In the genomic region with DNA sequence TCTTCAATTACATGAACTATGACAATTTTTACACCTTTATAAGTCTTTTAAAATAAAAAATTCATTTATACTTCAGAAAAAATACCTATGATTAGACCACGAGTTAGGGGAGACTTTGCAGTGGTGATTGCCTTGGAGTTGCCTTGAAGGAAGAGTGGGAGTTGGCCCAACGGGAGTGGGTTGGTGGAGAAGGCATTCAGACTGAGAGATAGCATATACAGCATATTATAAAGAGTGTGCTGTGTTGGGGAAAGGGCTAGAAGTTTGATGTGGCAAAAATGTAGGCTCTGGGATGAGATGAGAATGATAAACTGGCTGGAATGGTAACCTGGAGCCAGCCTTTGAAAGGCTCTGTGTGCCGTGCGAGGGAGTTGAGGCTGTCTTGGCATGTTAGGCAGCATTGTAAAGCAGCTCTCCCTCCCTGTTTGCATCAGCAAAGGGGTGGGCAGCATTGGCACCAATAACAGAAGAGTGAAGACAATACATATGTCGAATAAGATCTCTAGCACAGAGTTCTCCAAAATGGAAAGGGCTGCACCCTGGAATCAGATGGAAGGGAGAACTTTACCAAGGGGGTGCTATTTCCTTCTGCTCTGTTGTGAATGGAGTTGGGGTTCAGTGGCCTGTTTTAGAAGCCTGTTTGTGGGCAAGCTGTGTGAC, we compare ENCODE assay signal across 29 cellular contexts. TPM values are rescaled to one million over a fixed set of nuclear protein-coding genes. Genes with fewer than 3 reads are reported as not detected.
DNase-seq lines count a peak whose midpoint lies in the region; ATAC-seq and TF ChIP-seq lines count a peak whose summit lies in the region.
"Had no signal": no experiment of that assay in that cellular context is flagged by ENCODE, and none has a peak within 500 bp of the region (broad histone marks: within the 10 kb centered on the region; RNA-seq: fewer than 3 reads in every experiment).

No MANE protein-coding gene starts in this region.

- CTCF ChIA-PET in GM10248 (lab: Yijun Ruan, JAX), result no interaction called here

- DNase-seq in GM23338 (ENCODE audit: low spot score), result no peak
- DNase-seq in SK-MEL-5 (ENCODE audit: low read depth, low spot score), result peak; percentile 44
- no peak for DNase-seq in neural crest cell (ENCODE audit: low read depth, low spot score)
- DNase-seq in GDM1 (lab: John Stamatoyannopoulos, UW), result no peak
- DNase-seq in GM10248 (ENCODE audit: extremely low spot score), result no peak
- no peak for DNase-seq in DMS79 (lab: John Stamatoyannopoulos, UW)
- DNase-seq: activated CD4-positive, alpha-beta T cell treated with anti-CD3 and anti-CD28 coated beads for 4 hours; activated effector memory CD4-positive, alpha-beta T cell treated with anti-CD3 and anti-CD28 coated beads, Interleukin-2, amount 50 U/mL, for 16 hours; activated naive CD8-positive, alpha-beta T cell treated with anti-CD3 and anti-CD28 coated beads for 36 hours; activated T-cell treated with anti-CD3 and anti-CD28 coated beads, Interleukin-2, amount 50 U/mL, for 1 hour; aorta; caudate nucleus; dermis blood vessel endothelial cell; DMS53; esophagus squamous epithelium; mesenchymal stem cell; MM.1S; NCI-H1417; NCI-H2081 treated with DMSO at 0.1 percent for 48 hours; NCI-H446; retina; SK-N-SH; small intestine; stimulated activated CD4-positive, alpha-beta T cell treated with anti-CD3 and anti-CD28 coated beads, Interleukin-1b, Interleukin-23, amount 100 ng/mL, for 48 hours; stimulated activated CD8-positive, alpha-beta memory T cell treated with anti-CD3 and anti-CD28 coated beads, Interleukin-4, amount 100 ng/mL, for 48 hours; upper lobe of left lung had no signal

- H3F3A ChIP-seq in GM23338 (replicated peaks; ENCODE audit: low read depth), result no peaks in the 10 kb centered on the region

- no peaks in the 10 kb centered on the region for H3K36me3 ChIP-seq in GM23338 (ENCODE audit: insufficient read depth)
- H3K36me3 ChIP-seq: esophagus squamous epithelium, upper lobe of left lung had no signal

- H4K20me1 ChIP-seq in GM23338 (replicated peaks; ENCODE audit: insufficient read depth), result peaks cover 25% of the 10 kb centered on the region

- H2AFZ ChIP-seq in GM23338, result no peak overlapping the region

- no peaks in the 10 kb centered on the region for H3K27me3 ChIP-seq in GM23338 (ENCODE audit: insufficient read depth)
- H3K27me3 ChIP-seq: esophagus squamous epithelium, upper lobe of left lung had no signal

- no peaks in the 10 kb centered on the region for H3K9me2 ChIP-seq in GM23338 (ENCODE audit: insufficient read depth)
- H3K9me2 ChIP-seq: SK-N-SH had no signal

- H3K27ac ChIP-seq in GM23338 (ENCODE audit: low read depth) (0 out of 2 replicates have a peak overlapping the region, but pooled peaks have one; percentile 6), cingulate gyrus (ENCODE audit: low read depth, low read length) (peak overlapping the region; percentile 10)
- H3K27ac ChIP-seq: esophagus squamous epithelium, upper lobe of left lung had no signal

- POLR2A ChIA-PET in GM10248 (lab: Yijun Ruan, JAX), result no interaction called here

- no peaks in the 10 kb centered on the region for H3K9me3 Mint-ChIP-seq in GM23338
- no peaks in the 10 kb centered on the region for H3K9me3 Mint-ChIP-seq in neural crest cell
- H3K9me3 Mint-ChIP-seq: activated naive CD8-positive, alpha-beta T cell treated with anti-CD3 and anti-CD28 coated beads for 36 hours; T-helper 1 cell treated with Interleukin-12 subunit alpha and Interleukin-12 subunit beta and Interleukin-4 antibody, amounts not matched to agents 30 μg/mL and 1 μg/mL, for 36 hours had no signal

- H3K79me2 ChIP-seq in GM23338 (replicated peaks; ENCODE audit: insufficient read depth), result peaks cover 99% of the 10 kb centered on the region

- no peak overlapping the region for H3K4me3 Mint-ChIP-seq in GM23338
- no peak overlapping the region for H3K4me3 Mint-ChIP-seq in neural crest cell
- H3K4me3 Mint-ChIP-seq: activated naive CD8-positive, alpha-beta T cell treated with anti-CD3 and anti-CD28 coated beads for 36 hours; T-helper 1 cell treated with Interleukin-12 subunit alpha and Interleukin-12 subunit beta and Interleukin-4 antibody, amounts not matched to agents 30 μg/mL and 1 μg/mL, for 36 hours had no signal

- peaks cover 27% of the 10 kb centered on the region for H3K4me1 Mint-ChIP-seq in GM23338
- H3K4me1 Mint-ChIP-seq in neural crest cell, result peaks cover 27% of the 10 kb centered on the region

- peaks cover 38% of the 10 kb centered on the region for H3K4me1 ChIP-seq in GM23338 (ENCODE audit: insufficient read depth)

- H3K27me3 Mint-ChIP-seq in GM23338 (ENCODE audit: insufficient read depth, low read depth, poor library complexity), result no peaks in the 10 kb centered on the region
- no peaks in the 10 kb centered on the region for H3K27me3 Mint-ChIP-seq in neural crest cell (ENCODE audit: low read depth)
- H3K27me3 Mint-ChIP-seq: activated naive CD8-positive, alpha-beta T cell treated with anti-CD3 and anti-CD28 coated beads for 36 hours had no signal

- H3K36me3 Mint-ChIP-seq in GM23338 (ENCODE audit: low read depth) (no peaks in the 10 kb centered on the region), neural crest cell (ENCODE audit: low read depth) (peaks cover 4% of the 10 kb centered on the region)
- H3K36me3 Mint-ChIP-seq: activated naive CD8-positive, alpha-beta T cell treated with anti-CD3 and anti-CD28 coated beads for 36 hours had no signal

- ATAC-seq in GM23338, result peak; percentile 49
- no peak for ATAC-seq in HG02840 (IDR thresholded peaks at IDR 0.05; ENCODE audit: low FRiP score, unreplicated experiment)

- H3K27ac Mint-ChIP-seq in GM23338 (peak overlapping the region; percentile 25), neural crest cell (ENCODE audit: unreplicated experiment) (peak overlapping the region; percentile 63)
- H3K27ac Mint-ChIP-seq: activated naive CD8-positive, alpha-beta T cell treated with anti-CD3 and anti-CD28 coated beads for 36 hours; T-helper 1 cell treated with Interleukin-12 subunit alpha and Interleukin-12 subunit beta and Interleukin-4 antibody, amounts not matched to agents 30 μg/mL and 1 μg/mL, for 36 hours had no signal

- no peak overlapping the region for H3K4me2 ChIP-seq in GM23338
- H3K4me2 ChIP-seq: SK-N-SH had no signal

- no peak overlapping the region for H3K4me3 ChIP-seq in GM23338
- H3K4me3 ChIP-seq: esophagus squamous epithelium, upper lobe of left lung had no signal

- TF ChIP-seq CTCF in GM23338 (conservative IDR thresholded peaks at IDR 0.05; ENCODE audit: low read depth in 2 of 2) (peak in 1 of 2 experiments; percentile 15; a peak in 2 of 4 replicates), neural crest cell (conservative IDR thresholded peaks at IDR 0.05) (no peak), GM10248 (IDR thresholded peaks at IDR 0.05; ENCODE audit: control extremely low read depth, extremely low read depth, low read depth, missing control alignments) (no peak)

- in situ Hi-C loops in SK-MEL-5 (cut with HindIII; ENCODE audit: low pct_unique_long_range_greater_than_20kb, low sequenced_read_pairs), result no loop called here

TF ChIP-seq in GM23338, 12 proteins besides CTCF, POLR2A, EP300 and RAD21:
- TF ChIP-seq ETS1 (IDR thresholded peaks at IDR 0.05) (no peak), ZNF114 (CRISPR knock-in tag; IDR thresholded peaks at IDR 0.05) (no peak), POLR2AphosphoS5 (IDR thresholded peaks at IDR 0.05; ENCODE audit: low read depth) (no peak), STAT1 (IDR thresholded peaks at IDR 0.05; ENCODE audit: unreplicated experiment) (no peak), EZH2 (IDR thresholded peaks at IDR 0.05; ENCODE audit: low read depth, unreplicated experiment) (no peak)
- TF ChIP-seq, protein P1, sequence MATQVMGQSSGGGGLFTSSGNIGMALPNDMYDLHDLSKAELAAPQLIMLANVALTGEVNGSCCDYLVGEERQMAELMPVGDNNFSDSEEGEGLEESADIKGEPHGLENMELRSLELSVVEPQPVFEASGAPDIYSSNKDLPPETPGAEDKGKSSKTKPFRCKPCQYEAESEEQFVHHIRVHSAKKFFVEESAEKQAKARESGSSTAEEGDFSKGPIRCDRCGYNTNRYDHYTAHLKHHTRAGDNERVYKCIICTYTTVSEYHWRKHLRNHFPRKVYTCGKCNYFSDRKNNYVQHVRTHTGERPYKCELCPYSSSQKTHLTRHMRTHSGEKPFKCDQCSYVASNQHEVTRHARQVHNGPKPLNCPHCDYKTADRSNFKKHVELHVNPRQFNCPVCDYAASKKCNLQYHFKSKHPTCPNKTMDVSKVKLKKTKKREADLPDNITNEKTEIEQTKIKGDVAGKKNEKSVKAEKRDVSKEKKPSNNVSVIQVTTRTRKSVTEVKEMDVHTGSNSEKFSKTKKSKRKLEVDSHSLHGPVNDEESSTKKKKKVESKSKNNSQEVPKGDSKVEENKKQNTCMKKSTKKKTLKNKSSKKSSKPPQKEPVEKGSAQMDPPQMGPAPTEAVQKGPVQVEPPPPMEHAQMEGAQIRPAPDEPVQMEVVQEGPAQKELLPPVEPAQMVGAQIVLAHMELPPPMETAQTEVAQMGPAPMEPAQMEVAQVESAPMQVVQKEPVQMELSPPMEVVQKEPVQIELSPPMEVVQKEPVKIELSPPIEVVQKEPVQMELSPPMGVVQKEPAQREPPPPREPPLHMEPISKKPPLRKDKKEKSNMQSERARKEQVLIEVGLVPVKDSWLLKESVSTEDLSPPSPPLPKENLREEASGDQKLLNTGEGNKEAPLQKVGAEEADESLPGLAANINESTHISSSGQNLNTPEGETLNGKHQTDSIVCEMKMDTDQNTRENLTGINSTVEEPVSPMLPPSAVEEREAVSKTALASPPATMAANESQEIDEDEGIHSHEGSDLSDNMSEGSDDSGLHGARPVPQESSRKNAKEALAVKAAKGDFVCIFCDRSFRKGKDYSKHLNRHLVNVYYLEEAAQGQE (IDR thresholded peaks at IDR 0.05; ENCODE audit: unreplicated experiment), result no peak

RNA-seq across cellular contexts. Expression of gene MPZL1, which starts 24.4 kb away (rescaled TPM):
- 85.1 and 86.5 TPM in 2 replicates for total RNA-seq in GM23338 (2014; rRNA removed; shearing (Covaris generic))
- 26.6 and 35.1 TPM in 2 replicates for polyA plus RNA-seq in GM23338 (2016; fragmentation: Nextera tagmentation; extraction: Ambion mirVana)
- 104 and 123 TPM in 2 replicates for total RNA-seq in SK-MEL-5 (2014; rRNA removed; shearing (Covaris generic))
- polyA plus RNA-seq in SK-MEL-5 (2015; cell fraction: cytosol; rRNA removed), result 89.4 and 121 TPM in 2 replicates
- polyA plus RNA-seq in SK-MEL-5 (2015; cell fraction: nucleus; rRNA removed), result 41.1 and 50.4 TPM in 2 replicates
- 113 and 114 TPM in 2 replicates for total RNA-seq in neural crest cell
